ENCODE assay signal across 24 cellular contexts in the genomic region with DNA sequence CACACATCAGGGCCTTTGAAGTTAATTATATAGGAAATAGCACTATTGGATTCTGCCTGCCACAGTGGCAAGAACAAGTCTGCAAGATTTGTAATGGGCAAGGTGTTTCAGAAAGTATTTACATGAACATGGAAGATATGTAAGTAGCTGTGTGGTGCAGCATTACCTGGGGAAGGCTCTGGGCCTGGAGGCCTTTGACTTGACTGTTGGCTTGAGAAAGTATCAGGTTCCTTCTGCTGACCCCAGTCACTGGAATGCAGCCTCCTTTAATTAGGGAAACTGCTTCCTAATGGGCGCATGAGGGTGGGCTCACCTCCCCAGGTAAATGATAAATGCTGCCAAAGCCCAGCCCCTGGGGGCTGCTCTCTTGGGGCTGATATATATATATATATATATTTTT.
"Had no signal": no experiment of that assay in that cellular context is flagged by ENCODE, and none has a peak within 500 bp of the region (broad histone marks: within the 10 kb centered on the region; RNA-seq: fewer than 3 reads in every experiment).

No MANE protein-coding gene starts in this region.

- H3K4me3 Mint-ChIP-seq: IgD-negative memory B cell had no signal

- H3K9me2 ChIP-seq: SK-N-SH had no signal

- H3K27me3 Mint-ChIP-seq: IgD-negative memory B cell had no signal

- H3K9me3 Mint-ChIP-seq: IgD-negative memory B cell had no signal

- H3K9me3 ChIP-seq: SK-N-SH had no signal

- H3K4me2 ChIP-seq: KMS-11, SK-N-SH had no signal

- H3K4me3 ChIP-seq: K562 had no signal

- DNase-seq: Kasumi-1, MM.1S, NCI-H1092 treated with DMSO at 0.1 percent for 48 hours, NCI-H1436, NCI-H187, NCI-H2029, NCI-H2081 treated with DMSO at 0.1 percent for 48 hours, NCI-H2171, NCI-H226, NCI-H446, NCI-H510A, NCI-H524 treated with DMSO at 0.1 percent for 48 hours, NCI-H69, NCI-H774, PC-3, SHP77, SK-N-SH, SW 1271 had no signal

- ATAC-seq: K562, Panc1, PC-3 had no signal

- H3K27ac ChIP-seq: HL-60, KMS-11, RWPE1 had no signal
